15 cellular contexts compared by ENCODE assay signal in the genomic region with DNA sequence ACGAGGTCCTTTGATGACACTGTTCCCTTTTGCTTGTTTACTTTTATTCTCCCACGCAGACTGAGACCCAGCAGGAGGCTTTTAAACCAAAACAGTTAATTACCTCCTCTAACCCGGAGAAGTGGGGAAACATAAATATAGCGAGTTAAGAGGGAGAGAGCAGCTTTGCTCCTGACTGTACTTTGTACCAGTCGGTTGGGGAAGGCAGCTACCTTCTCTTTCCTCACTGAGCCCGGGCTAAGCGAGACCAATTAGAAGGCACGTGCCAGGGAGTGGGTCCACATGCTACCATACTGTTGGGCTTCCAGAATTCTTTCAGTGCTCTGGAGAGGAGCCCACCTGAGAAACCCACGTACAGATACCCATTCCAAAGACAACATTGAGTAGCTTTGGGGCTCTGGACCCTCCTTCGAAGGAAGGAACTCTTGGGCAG.
"Had no signal": no experiment of that assay in that cellular context is flagged by ENCODE, and none has a peak within 500 bp of the region (broad histone marks: within the 10 kb centered on the region; RNA-seq: fewer than 3 reads in every experiment).

No MANE protein-coding gene starts in this region.

- H3K9me3 ChIP-seq: adrenal gland, gastroesophageal sphincter, left lung, mucosa of descending colon, transverse colon had no signal

- DNase-seq: activated CD4-positive, alpha-beta T cell treated with anti-CD3 and anti-CD28 coated beads, Interleukin-2, amount 50 U/mL, for 1 hour; activated naive CD4-positive, alpha-beta T cell treated with anti-CD3 and anti-CD28 coated beads, Interleukin-2, amount 50 U/mL, for 16 hours; adrenal gland; effector memory CD8-positive, alpha-beta T cell; islet precursor cell; left lung; mucosa of descending colon; natural killer cell; occipital lobe; right cardiac atrium; stimulated activated CD4-positive, alpha-beta T cell treated with anti-CD3 and anti-CD28 coated beads, Interleukin-1b, Interleukin-23, amount 100 ng/mL, for 48 hours; transverse colon had no signal

- H3K4me1 ChIP-seq: adrenal gland, gastroesophageal sphincter, left lung, transverse colon had no signal

- H3K27ac ChIP-seq: adrenal gland, epithelial cell of prostate, gastroesophageal sphincter, left lung, transverse colon had no signal

- H3K27me3 ChIP-seq: adrenal gland, gastroesophageal sphincter, left lung, transverse colon had no signal

- ATAC-seq: effector memory CD8-positive, alpha-beta T cell; gastroesophageal sphincter; left lung; mucosa of descending colon; natural killer cell; right cardiac atrium; stimulated activated memory B cell treated with anti-CD40 and anti-IgM and Interleukin-4, amounts not matched to agents 10 μg/mL and 1 μg/mL and 100 μg/mL, for 72 hours had no signal

- H3K4me3 ChIP-seq: adrenal gland, gastroesophageal sphincter, left lung, mucosa of descending colon, transverse colon had no signal

- H3K36me3 ChIP-seq: adrenal gland, gastroesophageal sphincter, left lung, transverse colon had no signal
